8 cellular contexts compared by ENCODE assay signal in the genomic region with DNA sequence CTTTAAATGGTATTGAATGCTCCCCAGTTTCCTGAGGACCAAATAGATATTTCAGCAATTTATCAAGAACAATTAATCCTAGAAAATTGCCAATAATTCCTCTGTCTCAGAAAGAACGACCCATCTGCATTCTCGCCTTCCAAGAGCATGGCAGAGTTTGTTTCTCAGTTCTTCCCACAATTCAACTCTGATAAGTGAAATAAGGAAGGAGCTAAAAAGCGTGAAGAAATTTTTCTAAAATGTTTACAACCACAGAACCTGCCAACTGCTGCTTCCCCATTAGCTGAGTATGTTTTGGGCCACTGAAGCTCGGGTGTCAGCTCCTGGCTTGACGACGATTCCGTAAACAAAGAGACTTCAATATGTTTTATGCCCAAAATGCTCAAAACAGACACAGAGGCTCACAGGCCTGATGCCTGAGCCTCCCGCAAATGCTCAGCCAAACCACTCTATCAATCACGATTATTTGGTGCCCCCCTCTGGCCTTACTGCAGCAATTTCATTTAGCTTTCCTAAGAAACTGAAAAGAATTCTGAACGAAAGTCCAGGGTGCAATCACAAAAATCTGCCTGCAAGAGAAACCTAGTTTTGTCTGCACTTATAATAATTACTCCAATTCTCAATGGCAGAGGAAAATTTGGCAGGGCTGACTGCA.
DNase-seq lines count a peak whose midpoint lies in the region; ATAC-seq, FAIRE-seq and TF ChIP-seq lines count a peak whose summit lies in the region.

No MANE protein-coding gene starts in this region.

- H3K4me3 ChIP-seq in GM12878 (no peak overlapping the region), aorta (ENCODE audit: low read length in 2 of 2) (no peak overlapping the region)

- H3K36me3 ChIP-seq in GM12878 (ENCODE audit: control insufficient read depth in 2 of 2, insufficient read depth in 2 of 2, low read length in 1 of 2) (no peaks in the 10 kb centered on the region), aorta (ENCODE audit: control insufficient read depth in 1 of 2, insufficient read depth in 2 of 2, low read length in 1 of 2) (no peaks in the 10 kb centered on the region)

- H3K27ac ChIP-seq in GM12878 (ENCODE audit: control insufficient read depth, insufficient read depth), result no peak overlapping the region
- no peak overlapping the region for H3K27ac ChIP-seq in aorta (ENCODE audit: low read depth in 1 of 2, low read length in 2 of 2)

- no peaks in the 10 kb centered on the region for H3K4me1 ChIP-seq in GM12878 (ENCODE audit: control insufficient read depth, insufficient read depth, low read length)
- no peaks in the 10 kb centered on the region for H3K4me1 ChIP-seq in aorta (ENCODE audit: control insufficient read depth in 1 of 2, insufficient read depth in 2 of 2, low read length in 2 of 2)

- RAD21 ChIA-PET in GM12878 (lab: Charles Lee; ENCODE audit: unreplicated experiment), result no interaction called here

- POLR2A ChIA-PET in GM12878 (lab: Charles Lee), result no interaction called here

- no peak overlapping the region for H3K9ac ChIP-seq in GM12878 (ENCODE audit: control insufficient read depth, insufficient read depth, low read length)

- no peaks in the 10 kb centered on the region for H3K9me3 ChIP-seq in GM12878 (replicated peaks; ENCODE audit: control insufficient read depth, insufficient read depth, low read length)
- no peaks in the 10 kb centered on the region for H3K9me3 ChIP-seq in aorta (ENCODE audit: control insufficient read depth, low read length)

- intact Hi-C loops in GM12878 (cut with micrococcal nuclease; ENCODE audit: unreplicated experiment) (no loop called here), aorta (cut with DNase I) (no loop called here)

- H3K79me2 ChIP-seq in GM12878 (ENCODE audit: control insufficient read depth, insufficient read depth, low read length), result no peaks in the 10 kb centered on the region

- TF ChIP-seq CTCF in GM12878 (IDR thresholded peaks at IDR 0.05 in 2 of 3, conservative IDR thresholded peaks at IDR 0.05 in 1 of 3; ENCODE audit: control insufficient read depth in 2 of 3, extremely low read depth in 1 of 3, insufficient read depth in 1 of 3, low read depth in 3 of 3, low read length in 3 of 3), result peak; percentile 36 to 46 (median 43); a peak in 5 of 6 replicates

- TF ChIP-seq POLR2A in GM12878 (IDR thresholded peaks at IDR 0.05; ENCODE audit: low read depth, low read length), result no peak

- CTCF ChIA-PET in GM12878 (lab: Yijun Ruan, JAX), result interaction anchor here (0.8 to 1.6 kb wide), 3 partner anchors 9 to 67 kb away, joined by 3 to 4 read pairs (median 3); no protein-coding TSS in a partner anchor

- ATAC-seq in GM21786 (IDR thresholded peaks at IDR 0.05; ENCODE audit: unreplicated experiment) (peak; percentile 65), GM12878 (peak; percentile 51; the same call in 2 of the 3 replicates), aorta (ENCODE audit: low FRiP score) (peak; percentile 85), GM19395 (IDR thresholded peaks at IDR 0.05; ENCODE audit: unreplicated experiment) (no peak), HG02798 (IDR thresholded peaks at IDR 0.05; ENCODE audit: poor library complexity, unreplicated experiment) (no peak)

- FAIRE-seq in GM12878 (lab: Jason Lieb, UNC), result no peak

- WGBS in GM12878 (ENCODE audit: insufficient coverage, insufficient replicate concordance, low lambda C conversion rate, missing lambda C conversion rate), result 2% methylated on average over 10 of the region's 10 CpGs
- 13 to 14% methylated on average over 10 of the region's 10 CpGs for WGBS in aorta, 2 donors

- peak overlapping the region; percentile 80 for H2AFZ ChIP-seq in GM12878 (ENCODE audit: control insufficient read depth, low read depth, low read length)

- SMC1A ChIA-PET in GM12878 (lab: Charles Lee; ENCODE audit: uncharacterized antibody, unreplicated experiment), result interaction anchor here (0.9 kb wide), 1 partner anchor 10 kb away, joined by 3 read pairs; no protein-coding TSS in a partner anchor

- H3K4me2 ChIP-seq in GM12878 (ENCODE audit: control insufficient read depth, insufficient read depth), result no peak overlapping the region

- H3K27me3 ChIP-seq in GM12878 (replicated peaks in 1 of 2; ENCODE audit: control insufficient read depth in 2 of 2, insufficient read depth in 2 of 2, low read length in 1 of 2), result no peaks in the 10 kb centered on the region
- no peaks in the 10 kb centered on the region for H3K27me3 ChIP-seq in aorta (ENCODE audit: control insufficient read depth in 1 of 2, insufficient read depth in 2 of 2, low read length in 1 of 2)

- in situ Hi-C loops in GM12878 (cut with MboI), result no loop called here

- DNase-seq in C1 segment of cervical spinal cord (lab: John Stamatoyannopoulos, UW) (peak in 11 of 14 donors; percentile 2 to 69 (median 22)), NCI-H524 treated with DMSO at 0.1 percent for 48 hours (lab: John Stamatoyannopoulos, UW) (peak; percentile 28), GM12878 (ENCODE audit: low read depth, low spot score) (no peak), islet precursor cell (peak; percentile 75), aorta (no peak)

- no TSS peak for BruUV-seq in GM12878 (replicated peaks; lab: Mats Ljungman, UMichigan)

- peak; percentile 71 for TF ChIP-seq RAD21 in GM12878 (IDR thresholded peaks at IDR 0.05; ENCODE audit: insufficient read depth, low read depth, low read length)

- no peaks in the 10 kb centered on the region for H4K20me1 ChIP-seq in GM12878 (ENCODE audit: control insufficient read depth, insufficient read depth)

- no peak for TF ChIP-seq EP300 in GM12878 (IDR thresholded peaks at IDR 0.05; ENCODE audit: borderline replicate concordance in 1 of 2, control insufficient read depth in 1 of 2, low read depth in 2 of 2, low read length in 2 of 2)

TF ChIP-seq in GM12878, 131 proteins besides CTCF, POLR2A, EP300 and RAD21:
- no peak for TF ChIP-seq HDAC2 (IDR thresholded peaks at IDR 0.05)
- peak; percentile 20; the same call in 1 of the 2 replicates for TF ChIP-seq SMC3 (IDR thresholded peaks at IDR 0.05; ENCODE audit: borderline replicate concordance, low read length)

Comparison
In these comparisons a context has a peak if more than half of its experiments do, and no peak if none do; other contexts are left out.
1. DNase-seq: peak in C1 segment of cervical spinal cord (11 of 14), NCI-H524 treated with DMSO at 0.1 percent for 48 hours (single experiment) and islet precursor cell (single experiment); none in GM12878 (single experiment) and aorta (0 of 2).
2. ATAC-seq: peak in GM21786 (single experiment), GM12878 (single experiment) and aorta (single experiment); none in GM19395 (single experiment) and HG02798 (single experiment).